In the genomic region with DNA sequence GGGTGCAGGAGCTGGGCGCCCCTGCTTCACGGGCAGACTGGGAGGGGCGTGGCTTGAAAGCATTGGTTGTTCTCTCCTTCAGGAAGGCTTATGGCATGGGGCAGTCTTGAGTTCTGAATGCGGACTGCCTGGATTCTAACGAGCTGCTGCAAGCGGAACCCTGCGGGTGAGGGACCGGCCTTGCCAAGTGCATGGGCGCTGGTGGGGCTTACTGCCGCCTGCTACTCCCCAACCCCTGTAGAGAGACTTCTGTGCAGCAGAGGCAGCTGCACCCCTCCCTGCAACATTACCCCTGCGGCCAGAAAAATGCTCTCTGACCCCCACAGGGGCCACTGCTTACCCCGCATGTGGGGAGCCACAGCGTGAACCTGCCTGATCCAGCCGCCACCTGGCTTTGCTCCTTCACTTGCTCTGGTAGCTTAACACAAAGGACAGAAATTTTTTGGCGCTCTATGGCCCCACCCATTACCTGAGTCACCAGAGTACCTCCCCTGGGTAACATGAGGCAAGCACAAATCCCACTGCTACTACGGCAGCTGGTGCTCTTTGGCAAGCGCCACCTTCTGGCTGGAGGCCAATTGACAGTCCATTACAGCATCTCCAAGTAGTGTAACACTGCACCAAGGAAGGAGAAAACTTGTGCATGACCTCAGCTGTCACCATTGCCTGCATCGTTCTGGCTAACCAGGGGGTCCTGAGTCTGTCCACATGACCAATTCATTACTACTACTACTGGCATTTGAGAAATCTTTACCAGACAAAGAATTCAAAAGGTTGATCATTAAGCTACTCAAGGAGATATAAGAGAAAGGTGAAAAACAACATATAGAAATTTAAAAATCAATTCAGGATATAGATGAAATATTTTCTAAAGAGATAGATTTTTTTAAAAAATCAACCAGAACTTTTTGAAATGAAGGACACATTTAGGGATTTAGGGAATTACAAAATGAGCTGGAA, we compare ENCODE assay signal across 8 cellular contexts. TPM values are rescaled to one million over a fixed set of nuclear protein-coding genes. Genes with fewer than 3 reads are reported as not detected.
DNase-seq lines count a peak whose midpoint lies in the region; ATAC-seq, FAIRE-seq and TF ChIP-seq lines count a peak whose summit lies in the region.

No MANE protein-coding gene starts in this region.

- H3K27ac ChIP-seq in ACC112 (ENCODE audit: low read depth, low read length) (no peak overlapping the region), H1 (ENCODE audit: low read depth, low read length) (peak overlapping the region; percentile 95)

- H2BK120ac ChIP-seq in H1 (replicated peaks; ENCODE audit: low read depth, low read length): no peak overlapping the region

- H4K5ac ChIP-seq in H1 (ENCODE audit: insufficient read length, low read depth, low read length): peak overlapping the region; percentile 54

- H3K18ac ChIP-seq in H1 (ENCODE audit: extremely low read depth, low read length): 0 out of 2 replicates have a peak overlapping the region, but pooled peaks have one; percentile 54

- H3K4me2 ChIP-seq in H1 (ENCODE audit: insufficient read depth in 1 of 2, low read depth in 2 of 2, low read length in 2 of 2): peak overlapping the region; percentile 80 to 94

- H2AK5ac ChIP-seq in H1 (ENCODE audit: low read depth, low read length): no peak overlapping the region

- no peaks in the 10 kb centered on the region for H4K20me1 ChIP-seq in H1 (replicated peaks in 1 of 2; ENCODE audit: control insufficient read depth in 1 of 2, insufficient read depth in 2 of 2, low read length in 2 of 2)

- peak; percentile 92 to 99 for TF ChIP-seq POLR2A in H1 (IDR thresholded peaks at IDR 0.05; ENCODE audit: control extremely low read depth in 1 of 2, low read depth in 2 of 2, low read length in 2 of 2)

- H3K4me1 ChIP-seq in ACC112 (ENCODE audit: control insufficient read depth, insufficient read depth, low read length, unreplicated experiment) (no peaks in the 10 kb centered on the region), H1 (replicated peaks in 1 of 4; ENCODE audit: control insufficient read depth in 3 of 4, insufficient read depth in 4 of 4, low read length in 3 of 4) (no peaks in the 10 kb centered on the region)

- 5% methylated on average over 13 of the region's 18 CpGs; no CpG with 5 or more reads in 1 of the 2 experiments for WGBS in H1 (ENCODE audit: extremely low coverage in 1 of 2, insufficient coverage in 1 of 2, insufficient read length in 1 of 2, insufficient replicate concordance in 2 of 2, low coverage in 1 of 2, low lambda C conversion rate in 2 of 2, missing lambda C conversion rate in 1 of 2), 2 experiments

- peaks cover 5% of the 10 kb centered on the region for H3K23me2 ChIP-seq in H1 (ENCODE audit: low read depth, low read length)

- no peaks in the 10 kb centered on the region; the same call in 1 of the 2 replicates for H3K79me1 ChIP-seq in H1 (ENCODE audit: low read depth, low read length)

- peak; percentile 95 for FAIRE-seq in H1 (lab: Jason Lieb, UNC)

- H3K4me3 ChIP-seq in ACC112 (ENCODE audit: low read depth, low read length) (peak overlapping the region; percentile 57), H1 (ENCODE audit: extremely low read depth in 1 of 4, insufficient read depth in 2 of 4, low read depth in 3 of 4, low read length in 4 of 4) (peak overlapping the region; percentile 71 to 98 (median 90))

- H2AFZ ChIP-seq in ACC112 (ENCODE audit: low read length, unreplicated experiment) (no peak overlapping the region), H1 (ENCODE audit: low read length) (peak overlapping the region; percentile 61; the same call in 1 of the 2 replicates)

- no peak overlapping the region for H2BK12ac ChIP-seq in H1 (ENCODE audit: low read depth, low read length)

- peak; percentile 56 to 58 for TF ChIP-seq RAD21 in H1 (IDR thresholded peaks at IDR 0.05 in 1 of 2, conservative IDR thresholded peaks at IDR 0.05 in 1 of 2; ENCODE audit: low read depth in 2 of 2, low read length in 2 of 2)

- TF ChIP-seq CTCF in H1 (IDR thresholded peaks at IDR 0.05; ENCODE audit: control extremely low read depth in 1 of 3, insufficient read depth in 1 of 3, low read depth in 1 of 3, low read length in 3 of 3): peak; percentile 75 to 100 (median 92); a peak in 3 of 4 replicates

- no peak overlapping the region for H2BK15ac ChIP-seq in H1 (ENCODE audit: low read length)

- POLR2A ChIA-PET in H1 (lab: Charles Lee; ENCODE audit: partially characterized antibody): interaction anchor here (0.6 to 3.9 kb wide), 40 partner anchors 9 to 379 kb away, joined by 3 to 40 read pairs (median 4); partner anchors contain the start of genes MYL12B and TGIF1

- CTCF ChIA-PET in H1 (lab: Charles Lee; ENCODE audit: partially characterized antibody): interaction anchor here (0.5 to 3.4 kb wide), 49 partner anchors 9 to 1761 kb away, joined by 3 to 34 read pairs (median 4); no protein-coding TSS in a partner anchor

- peak overlapping the region; percentile 32 for H3K56ac ChIP-seq in H1 (replicated peaks; ENCODE audit: insufficient read length, low read depth, low read length)

- H3K14ac ChIP-seq in H1 (ENCODE audit: insufficient read length): no peak overlapping the region

- H3K9me3 ChIP-seq in H1 (ENCODE audit: insufficient read depth in 2 of 2, low read depth in 1 of 2, low read length in 1 of 2): peaks cover 4 to 7% of the 10 kb centered on the region in 2 experiments; a peak in 1 of 4 replicates

- H4K8ac ChIP-seq in H1 (ENCODE audit: extremely low read depth, insufficient read depth, low read length): peak overlapping the region; percentile 80

- H3K36me3 ChIP-seq in ACC112 (ENCODE audit: insufficient read depth, low read length) (no peaks in the 10 kb centered on the region), H1 (ENCODE audit: control insufficient read depth in 2 of 4, insufficient read depth in 4 of 4, low read length in 3 of 4) (peaks cover 0 to 13% (median 6%) of the 10 kb centered on the region in 4 experiments; a peak in 2 of 8 replicates)

- H3K79me2 ChIP-seq in ACC112 (ENCODE audit: control insufficient read depth, insufficient read depth, low read length, unreplicated experiment) (no peaks in the 10 kb centered on the region), H1 (ENCODE audit: control insufficient read depth in 1 of 2, insufficient read depth in 2 of 2, low read length in 2 of 2) (peaks cover 0 to 7% of the 10 kb centered on the region in 2 experiments; a peak in 2 of 4 replicates)

- peak overlapping the region; percentile 67 for H4K91ac ChIP-seq in H1 (replicated peaks; ENCODE audit: insufficient read length, low read length)

- H3K23ac ChIP-seq in H1 (ENCODE audit: insufficient read length): no peak overlapping the region

- peak overlapping the region; percentile 56 to 95 (median 84) for H3K9ac ChIP-seq in H1 (replicated peaks in 1 of 4; ENCODE audit: extremely low read depth in 1 of 4, low read depth in 3 of 4, low read length in 3 of 4)

- DNase-seq in NCI-H748 (lab: John Stamatoyannopoulos, UW; ENCODE audit: unreplicated experiment): peak; percentile 87
- peak; percentile 85 to 87 for DNase-seq in activated CD8-positive, alpha-beta memory T cell treated with anti-CD3 and anti-CD28 coated beads for 1 hour (ENCODE audit: extremely low read depth in 1 of 2, low read depth in 1 of 2)
- DNase-seq in H1 (ENCODE audit: low read depth in 1 of 2, low spot score in 2 of 2): peak; percentile 96
- DNase-seq in mesenteric fat pad (ENCODE audit: low spot score): peak; percentile 91
- peak; percentile 78 for DNase-seq in stimulated activated CD8-positive, alpha-beta memory T cell treated with anti-CD3 and anti-CD28 coated beads, Interleukin-12 subunit alpha, Interleukin-12 subunit beta, amount 100 ng/mL, for 4 hours (ENCODE audit: low read depth)

- no peak overlapping the region for H2BK20ac ChIP-seq in H1 (ENCODE audit: low read length)

- TF ChIP-seq EP300 in H1 (IDR thresholded peaks at IDR 0.05; ENCODE audit: borderline replicate concordance in 1 of 2, low read depth in 2 of 2, low read length in 2 of 2): peak in 1 of 2 experiments; percentile 64; a peak in 1 of 3 replicates

- ATAC-seq in GM18868 (IDR thresholded peaks at IDR 0.05; ENCODE audit: unreplicated experiment) (peak; percentile 99), HG03097 (IDR thresholded peaks at IDR 0.05; ENCODE audit: low FRiP score, unreplicated experiment) (peak; percentile 99)

- H3K27me3 ChIP-seq in ACC112 (ENCODE audit: insufficient read depth, low read length) (no peaks in the 10 kb centered on the region), H1 (replicated peaks in 1 of 4; ENCODE audit: control insufficient read depth in 3 of 4, extremely low read depth in 1 of 4, insufficient read depth in 3 of 4, low read length in 3 of 4) (no peaks in the 10 kb centered on the region)

- H3K4ac ChIP-seq in H1 (replicated peaks; ENCODE audit: insufficient read length, low read depth, low read length): peak overlapping the region; percentile 49

- peak overlapping the region; percentile 62; the same call in 1 of the 2 replicates for H2BK5ac ChIP-seq in H1 (ENCODE audit: low read depth, low read length)

TF ChIP-seq in H1, 55 proteins besides CTCF, POLR2A, EP300 and RAD21 (continues in another document):
- no peak for TF ChIP-seq CTBP2 (IDR thresholded peaks at IDR 0.05; ENCODE audit: borderline replicate concordance, insufficient read depth, insufficient read length, low read length)
- TF ChIP-seq CBX5 (IDR thresholded peaks at IDR 0.05; ENCODE audit: low read depth, low read length): no peak

RNA-seq across cellular contexts. Expression of gene MYL12B, which starts 35.4 kb away (rescaled TPM):
- 164 and 174 TPM in 2 replicates for total RNA-seq in H1 (2021; fragmentation: NEBNext Ultra II Directional; extraction: Animal tissue kit (Norgen Biotek cat#: 25700))
- 100 and 188 TPM in 2 replicates for polyA plus RNA-seq in H1 (2011; rRNA removed)
- 199 TPM for polyA plus RNA-seq in H1 (2011; cell fraction: cytosol; rRNA removed)
- 56.0 TPM for polyA plus RNA-seq in H1 (2011; cell fraction: nucleus; rRNA removed)
- polyA plus RNA-seq in H1 (2012, experiment 1 of 2): 177 to 224 TPM (median 188 TPM) in 4 replicates
- 35.3 TPM for polyA plus RNA-seq in H1 (2012, experiment 2 of 2)
- 207 TPM for polyA plus RNA-seq in H1 (2013, experiment 1 of 2)
- polyA plus RNA-seq in H1 (2013, experiment 2 of 2): 203 TPM
- 82.3 and 109 TPM in 2 replicates for polyA minus RNA-seq in H1 (2011; rRNA and poly(A)+ RNA removed)
- 64.8 TPM for polyA minus RNA-seq in H1 (2011; cell fraction: cytosol; rRNA and poly(A)+ RNA removed)
- 41.4 TPM for polyA minus RNA-seq in H1 (2011; cell fraction: nucleus; rRNA and poly(A)+ RNA removed)
- total RNA-seq in mesenteric fat pad: 291 TPM

RNA-seq across cellular contexts. Expression of gene MYL12A, which starts 49.7 kb away (rescaled TPM):
- total RNA-seq in H1 (2021; fragmentation: NEBNext Ultra II Directional; extraction: Animal tissue kit (Norgen Biotek cat#: 25700)): 238 and 247 TPM in 2 replicates
- 88.4 and 188 TPM in 2 replicates for polyA plus RNA-seq in H1 (2011; rRNA removed)
- polyA plus RNA-seq in H1 (2011; cell fraction: cytosol; rRNA removed): 203 TPM
- 60.5 TPM for polyA plus RNA-seq in H1 (2011; cell fraction: nucleus; rRNA removed)
- polyA plus RNA-seq in H1 (2012, experiment 1 of 2): 198 to 308 TPM (median 222 TPM) in 4 replicates
- polyA plus RNA-seq in H1 (2012, experiment 2 of 2): 81.9 TPM
- polyA plus RNA-seq in H1 (2013, experiment 1 of 2): 348 TPM
- 332 TPM for polyA plus RNA-seq in H1 (2013, experiment 2 of 2)
- polyA minus RNA-seq in H1 (2011; rRNA and poly(A)+ RNA removed): 151 and 173 TPM in 2 replicates
- 91.4 TPM for polyA minus RNA-seq in H1 (2011; cell fraction: cytosol; rRNA and poly(A)+ RNA removed)
- polyA minus RNA-seq in H1 (2011; cell fraction: nucleus; rRNA and poly(A)+ RNA removed): 165 TPM
- 460 TPM for total RNA-seq in mesenteric fat pad
